ENCODE assay signal across 24 cellular contexts in the genomic region with DNA sequence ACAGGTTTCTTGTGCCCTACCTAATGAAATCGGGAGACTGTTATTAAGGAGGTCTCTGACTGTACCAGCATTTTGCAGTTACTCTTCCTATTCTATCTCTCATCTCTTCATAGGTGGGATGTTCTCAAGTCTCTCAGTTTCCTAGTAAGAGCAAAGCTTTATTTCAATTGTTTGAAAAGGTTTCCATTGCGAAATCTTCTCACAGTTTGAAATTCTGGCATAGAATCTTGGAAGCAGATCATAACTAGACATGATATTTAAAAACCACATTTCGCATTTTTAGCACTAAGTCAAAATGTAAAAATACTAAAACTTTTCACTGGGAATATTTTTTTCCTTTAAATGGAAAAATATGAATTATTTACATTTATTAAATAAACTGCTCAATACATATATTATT.
DNase-seq lines count a peak whose midpoint lies in the region; FAIRE-seq and TF ChIP-seq lines count a peak whose summit lies in the region.
"Had no signal": no experiment of that assay in that cellular context is flagged by ENCODE, and none has a peak within 500 bp of the region (broad histone marks: within the 10 kb centered on the region; RNA-seq: fewer than 3 reads in every experiment).

No MANE protein-coding gene starts in this region.

- H3K27ac Mint-ChIP-seq in MCF 10A (ENCODE audit: low read depth, unreplicated experiment) (no peak overlapping the region), nephron (peak overlapping the region in 2 of 3 experiments; percentile 31 to 53)
- H3K27ac Mint-ChIP-seq: CD4-positive, alpha-beta T cell; IgD-negative memory B cell had no signal

- H3K9me3 ChIP-seq in mammary epithelial cell (replicated peaks; ENCODE audit: insufficient read depth, low read length), result no peaks in the 10 kb centered on the region
- H3K9me3 ChIP-seq: A549, Caco-2 had no signal

- H3K4me3 ChIP-seq in mammary epithelial cell (replicated peaks in 1 of 3; ENCODE audit: insufficient read depth in 1 of 3, low read depth in 2 of 3, low read length in 3 of 3), result no peak overlapping the region
- H3K4me3 ChIP-seq: A549 had no signal

- DNase-seq in MCF 10A (ENCODE audit: unreplicated experiment), result peak; percentile 1
- DNase-seq in mammary epithelial cell, result no peak
- no peak for DNase-seq in RKO (ENCODE audit: low spot score)
- no peak for DNase-seq in DMS 273 treated with DMSO at 0.1 percent for 48 hours (lab: John Stamatoyannopoulos, UW)
- DNase-seq in activated CD4-positive, alpha-beta T cell treated with anti-CD3 and anti-CD28 coated beads, Interleukin-2, amount 50 U/mL, for 4 hours, result no peak
- DNase-seq: AML-193; Caco-2; CD4-positive, alpha-beta T cell; DMS153; DMS79; GDM1; HCEC 1CT; KBM-7 had no signal

- CTCF ChIA-PET in MCF 10A (lab: Yijun Ruan, JAX), result interaction anchor here (0.7 kb wide), 1 partner anchor 546 kb away, joined by 3 read pairs; no protein-coding TSS in a partner anchor
- CTCF ChIA-PET in mammary epithelial cell (lab: Charles Lee; ENCODE audit: low non-redundant PET), result no interaction called here

- H3K9ac ChIP-seq in mammary epithelial cell (ENCODE audit: insufficient read depth, low read length), result no peak overlapping the region

- POLR2A ChIA-PET in MCF 10A (lab: Yijun Ruan, JAX), result no interaction called here

- H3K9me3 Mint-ChIP-seq in MCF 10A (ENCODE audit: unreplicated experiment), result no peaks in the 10 kb centered on the region
- peaks cover 4% of the 10 kb centered on the region for H3K9me3 Mint-ChIP-seq in nephron

- BruUV-seq in MCF 10A (replicated peaks; lab: Mats Ljungman, UMichigan) (no TSS peak), mammary epithelial cell (replicated peaks; lab: Mats Ljungman, UMichigan) (no TSS peak)

- TF ChIP-seq CTCF in MCF 10A (IDR thresholded peaks at IDR 0.05; ENCODE audit: unreplicated experiment) (no peak), mammary epithelial cell (conservative IDR thresholded peaks at IDR 0.05 in 1 of 2, IDR thresholded peaks at IDR 0.05 in 1 of 2; ENCODE audit: extremely low read depth in 1 of 2, insufficient read depth in 1 of 2, low read depth in 1 of 2, low read length in 2 of 2) (no peak), nephron (IDR thresholded peaks at IDR 0.05; ENCODE audit: unreplicated experiment in 3 of 3) (no peak)

- FAIRE-seq in endometrium (lab: Jason Lieb, UNC), result peak; percentile 18
- FAIRE-seq: A549, D721Med, GM12892, H54, HTR-8/SVneo had no signal

- in situ Hi-C loops in mammary epithelial cell (cut with MboI; ENCODE audit: low sequenced_read_pairs in 2 of 2), result no loop called here

- dilution Hi-C loops in mammary epithelial cell (cut with HindIII; ENCODE audit: low sequenced_read_pairs), result no loop called here

- no peaks in the 10 kb centered on the region for H3K4me1 ChIP-seq in mammary epithelial cell (ENCODE audit: insufficient read depth, low read length)
- H3K4me1 ChIP-seq: A549, Caco-2 had no signal

- no peak overlapping the region for H3K27ac ChIP-seq in mammary epithelial cell (ENCODE audit: insufficient read depth, low read depth, low read length)
- H3K27ac ChIP-seq: 22Rv1, A549, C4-2B, HL-60 had no signal

- no peaks in the 10 kb centered on the region for H3K27me3 Mint-ChIP-seq in MCF 10A (ENCODE audit: insufficient read depth, unreplicated experiment)
- H3K27me3 Mint-ChIP-seq in nephron (ENCODE audit: low read depth), result no peaks in the 10 kb centered on the region
- H3K27me3 Mint-ChIP-seq: CD4-positive, alpha-beta T cell; IgD-negative memory B cell had no signal

- no peaks in the 10 kb centered on the region for H4K20me1 ChIP-seq in mammary epithelial cell (ENCODE audit: insufficient read depth, low read length)

- H3K36me3 Mint-ChIP-seq in MCF 10A (ENCODE audit: insufficient read depth, unreplicated experiment), result no peaks in the 10 kb centered on the region
- peaks cover 5% of the 10 kb centered on the region for H3K36me3 Mint-ChIP-seq in nephron (ENCODE audit: low read depth)
- H3K36me3 Mint-ChIP-seq: IgD-negative memory B cell had no signal

- H3K4me3 Mint-ChIP-seq in MCF 10A (ENCODE audit: unreplicated experiment), result no peak overlapping the region
- H3K4me3 Mint-ChIP-seq in nephron, result no peak overlapping the region
- H3K4me3 Mint-ChIP-seq: CD4-positive, alpha-beta T cell; IgD-negative memory B cell had no signal

- intact Hi-C loops in MCF 10A (cut with micrococcal nuclease), result no loop called here
- intact Hi-C loops in mammary epithelial cell (cut with micrococcal nuclease), result no loop called here

- no peak overlapping the region for H2AFZ ChIP-seq in mammary epithelial cell (ENCODE audit: low read depth, low read length)

- no peaks in the 10 kb centered on the region for H3K4me1 Mint-ChIP-seq in MCF 10A (ENCODE audit: insufficient read depth, unreplicated experiment)
- no peaks in the 10 kb centered on the region for H3K4me1 Mint-ChIP-seq in nephron

- H3K27me3 ChIP-seq in mammary epithelial cell (ENCODE audit: insufficient read depth, low read length), result no peaks in the 10 kb centered on the region

- 25% methylated on average over 3 of the region's 3 CpGs for WGBS in mammary epithelial cell (ENCODE audit: low coverage, missing lambda C conversion rate)

- no peaks in the 10 kb centered on the region for H3K36me3 ChIP-seq in mammary epithelial cell (ENCODE audit: insufficient read depth, low read length)

- H3K4me2 ChIP-seq in mammary epithelial cell (ENCODE audit: insufficient read depth, low read depth, low read length), result no peak overlapping the region
- H3K4me2 ChIP-seq: A549 had no signal

- H3K79me2 ChIP-seq in mammary epithelial cell (ENCODE audit: insufficient read depth, low read length), result no peaks in the 10 kb centered on the region
